18 cellular contexts compared by ENCODE assay signal in the genomic region with DNA sequence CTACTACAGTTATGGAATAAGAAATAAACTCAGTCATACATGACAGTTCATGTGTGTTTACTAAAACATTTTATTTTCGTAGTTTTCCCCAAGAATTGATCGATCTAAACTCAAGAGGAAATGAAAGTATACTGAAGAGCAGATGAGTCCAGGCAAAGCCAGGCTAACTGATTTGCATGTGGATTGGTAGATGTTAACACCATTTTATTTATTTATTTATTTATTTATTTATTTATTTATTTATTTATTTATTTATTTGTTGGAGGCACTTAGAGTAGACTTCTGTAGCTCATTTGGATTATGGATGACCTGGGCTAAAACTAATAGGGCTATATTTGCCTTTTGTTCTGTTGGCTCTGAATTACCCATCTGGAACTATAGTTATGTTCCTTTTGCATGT.
"Had no signal": no experiment of that assay in that cellular context is flagged by ENCODE, and none has a peak within 500 bp of the region (broad histone marks: within the 10 kb centered on the region; RNA-seq: fewer than 3 reads in every experiment).

No MANE protein-coding gene starts in this region.

- H3K27me3 ChIP-seq: esophagus squamous epithelium, gastroesophageal sphincter, right atrium auricular region, sigmoid colon, stomach had no signal

- H3K36me3 ChIP-seq: esophagus squamous epithelium, gastroesophageal sphincter, left ventricle myocardium inferior, lower lobe of right lung, right atrium auricular region, sigmoid colon, stomach, thoracic aorta had no signal

- DNase-seq: dermis blood vessel endothelial cell; esophagus squamous epithelium; foreskin fibroblast; kidney; left cardiac atrium; left ventricle myocardium inferior; lower lobe of right lung; natural killer cell; posterior cingulate gyrus; sigmoid colon; stimulated activated naive CD4-positive, alpha-beta T cell; stomach; substantia nigra; trophoblast cell had no signal

- H3K9me3 ChIP-seq: esophagus squamous epithelium, gastroesophageal sphincter, left ventricle myocardium inferior, lower lobe of right lung, right atrium auricular region, sigmoid colon, stomach, thoracic aorta had no signal

- H3K4me3 ChIP-seq: esophagus squamous epithelium, gastroesophageal sphincter, left ventricle myocardium inferior, lower lobe of right lung, right atrium auricular region, sigmoid colon, skin epidermis, stomach, thoracic aorta had no signal

- H3K4me1 ChIP-seq: gastroesophageal sphincter, lower lobe of right lung, right atrium auricular region, sigmoid colon, stomach had no signal

- H3K27ac ChIP-seq: esophagus squamous epithelium, gastroesophageal sphincter, left ventricle myocardium inferior, lower lobe of right lung, right atrium auricular region, sigmoid colon, skin epidermis, stomach, thoracic aorta had no signal

- ATAC-seq: gastroesophageal sphincter, left cardiac atrium, lower lobe of right lung, natural killer cell had no signal
